In genomic region chr6:17949168-17949567, GRCh38 we compare ENCODE assay signal across 37 cellular contexts. TPM values are rescaled to one million over a fixed set of nuclear protein-coding genes. Genes with fewer than 3 reads are reported as not detected.
"Had no signal": no experiment of that assay in that cellular context is flagged by ENCODE, and none has a peak within 500 bp of the region (broad histone marks: within the 10 kb centered on the region; RNA-seq: fewer than 3 reads in every experiment).

No MANE protein-coding gene starts in this region.

- FAIRE-seq: bronchial epithelial cell, TTC549 had no signal

- H3K27me3 Mint-ChIP-seq: activated B cell treated with CpG ODN at 0.5 μM for 24 hours, brain had no signal

- H3K4me1 Mint-ChIP-seq: activated B cell treated with CpG ODN at 0.5 μM for 24 hours; activated CD4-positive, alpha-beta T cell treated with anti-CD3 and anti-CD28 coated beads, Interleukin-2, amount 10 ng/mL, durations not matched to agents 24 days and 14 days; activated CD8-positive, alpha-beta memory T cell treated with anti-CD3 and anti-CD28 coated beads, Interleukin-2, amount 10 ng/mL, durations not matched to agents 7 days and 5 days; activated naive CD4-positive, alpha-beta T cell treated with anti-CD3 and anti-CD28 coated beads, Interleukin-2, amount 10 ng/mL, durations not matched to agents 7 days and 5 days; activated naive CD4-positive, alpha-beta T cell treated with anti-CD3 and anti-CD28 coated beads, Interleukin-2, amount 50 U/mL, for 24 hours; activated naive CD8-positive, alpha-beta T cell treated with anti-CD3 and anti-CD28 coated beads, Interleukin-2, amount 10 ng/mL, durations not matched to agents 7 days and 5 days; activated naive CD8-positive, alpha-beta T cell treated with anti-CD3 and anti-CD28 coated beads, Interleukin-2, amount 50 U/mL, for 24 hours; central memory CD8-positive, alpha-beta T cell had no signal

- H3K36me3 Mint-ChIP-seq: activated CD4-positive, alpha-beta memory T cell treated with anti-CD3 and anti-CD28 coated beads for 36 hours; activated CD8-positive, alpha-beta memory T cell treated with anti-CD3 and anti-CD28 coated beads, Interleukin-2, amount 10 ng/mL, durations not matched to agents 7 days and 5 days; activated naive CD4-positive, alpha-beta T cell treated with anti-CD3 and anti-CD28 coated beads, Interleukin-2, amount 10 ng/mL, durations not matched to agents 7 days and 5 days; activated naive CD4-positive, alpha-beta T cell treated with anti-CD3 and anti-CD28 coated beads, Interleukin-2, amount 50 U/mL, for 24 hours; activated naive CD8-positive, alpha-beta T cell; activated naive CD8-positive, alpha-beta T cell treated with anti-CD3 and anti-CD28 coated beads, Interleukin-2, amount 10 ng/mL, durations not matched to agents 7 days and 5 days had no signal

- H3K4me3 Mint-ChIP-seq: activated B cell treated with CpG ODN at 0.5 μM for 24 hours; activated CD4-positive, alpha-beta memory T cell treated with anti-CD3 and anti-CD28 coated beads for 36 hours; activated CD4-positive, alpha-beta T cell treated with anti-CD3 and anti-CD28 coated beads, Interleukin-2, amount 10 ng/mL, durations not matched to agents 24 days and 14 days; activated CD8-positive, alpha-beta memory T cell treated with anti-CD3 and anti-CD28 coated beads, Interleukin-2, amount 10 ng/mL, durations not matched to agents 7 days and 5 days; activated CD8-positive, alpha-beta T cell treated with anti-CD3 and anti-CD28 coated beads for 36 hours; activated naive CD4-positive, alpha-beta T cell treated with anti-CD3 and anti-CD28 coated beads, Interleukin-2, amount 10 ng/mL, durations not matched to agents 7 days and 5 days; activated naive CD4-positive, alpha-beta T cell treated with anti-CD3 and anti-CD28 coated beads, Interleukin-2, amount 50 U/mL, for 24 hours; activated naive CD8-positive, alpha-beta T cell; activated naive CD8-positive, alpha-beta T cell treated with anti-CD3 and anti-CD28 coated beads, Interleukin-2, amount 10 ng/mL, durations not matched to agents 7 days and 5 days; activated naive CD8-positive, alpha-beta T cell treated with anti-CD3 and anti-CD28 coated beads, Interleukin-2, amount 50 U/mL, for 24 hours; activated T-cell treated with anti-CD3 and anti-CD28 coated beads, Interleukin-2, amount 50 U/mL, for 24 hours; brain; central memory CD8-positive, alpha-beta T cell; T-helper 1 cell treated with Interleukin-12 subunit alpha and Interleukin-12 subunit beta and Interleukin-4 antibody, amounts not matched to agents 30 μg/mL and 1 μg/mL, for 36 hours; T-helper 2 cell treated with Interferon-gamma antibody and Interleukin-4, amounts not matched to agents 5 μg/mL and 100 μg/mL, for 36 hours had no signal

- H3K36me3 ChIP-seq: cardiac muscle cell had no signal

- H3K9me3 ChIP-seq: ascending aorta had no signal

- H3K27me3 ChIP-seq: ascending aorta, cardiac muscle cell had no signal

- DNase-seq: activated B cell treated with CpG ODN at 0.5 μM for 24 hours; activated CD4-positive, alpha-beta memory T cell treated with anti-CD3 and anti-CD28 coated beads for 36 hours; activated CD4-positive, alpha-beta T cell treated with anti-CD3 and anti-CD28 coated beads for 4 hours; activated CD4-positive, alpha-beta T cell treated with anti-CD3 and anti-CD28 coated beads, Interleukin-2, amount 10 ng/mL, durations not matched to agents 24 days and 14 days; activated CD4-positive, alpha-beta T cell treated with anti-CD3 and anti-CD28 coated beads, Interleukin-2, amount 50 U/mL, for 1 hour; activated CD4-positive, alpha-beta T cell treated with anti-CD3 and anti-CD28 coated beads, Interleukin-2, amount 50 U/mL, for 4 hours; activated CD4-positive, CD25-positive, alpha-beta regulatory T cell treated with anti-CD3 and anti-CD28 coated beads, Interleukin-2, amount 50 U/mL, for 72 hours; activated CD8-positive, alpha-beta memory T cell treated with anti-CD3 and anti-CD28 coated beads for 24 hours; activated CD8-positive, alpha-beta memory T cell treated with anti-CD3 and anti-CD28 coated beads, Interleukin-2, amount 10 ng/mL, durations not matched to agents 7 days and 5 days; activated CD8-positive, alpha-beta memory T cell treated with anti-CD3 and anti-CD28 coated beads, Interleukin-2, amount 50 U/mL, for 48 hours; activated CD8-positive, alpha-beta T cell treated with anti-CD3 and anti-CD28 coated beads for 36 hours; activated effector memory CD4-positive, alpha-beta T cell treated with Interleukin-2 at 50 U/mL for 16 hours; activated gamma-delta T cell; activated naive CD4-positive, alpha-beta T cell treated with anti-CD3 and anti-CD28 coated beads, Interleukin-2, amount 10 ng/mL, durations not matched to agents 7 days and 5 days; activated naive CD4-positive, alpha-beta T cell treated with Interleukin-2 at 50 U/mL for 16 hours; activated naive CD8-positive, alpha-beta T cell treated with anti-CD3 and anti-CD28 coated beads, Interleukin-2, amount 10 ng/mL, durations not matched to agents 7 days and 5 days; activated naive CD8-positive, alpha-beta T cell treated with anti-CD3 and anti-CD28 coated beads, Interleukin-2, amount 50 U/mL, for 24 hours; activated T-cell treated with anti-CD3 and anti-CD28 coated beads, Interleukin-2, amount 50 U/mL, for 24 hours; activated T-cell treated with anti-CD3 and anti-CD28 coated beads, Interleukin-2, amount 50 U/mL, for 48 hours; amygdala; anterior cingulate cortex; caudate nucleus; T-helper 1 cell; T-helper 2 cell; T-helper 9 cell had no signal

- H3K27ac ChIP-seq: ascending aorta, cardiac muscle cell, VCaP had no signal

- H3K27ac Mint-ChIP-seq: activated B cell treated with CpG ODN at 0.5 μM for 24 hours; activated CD4-positive, alpha-beta memory T cell treated with anti-CD3 and anti-CD28 coated beads for 36 hours; activated CD4-positive, alpha-beta T cell treated with anti-CD3 and anti-CD28 coated beads, Interleukin-2, amount 10 ng/mL, durations not matched to agents 24 days and 14 days; activated CD8-positive, alpha-beta memory T cell treated with anti-CD3 and anti-CD28 coated beads, Interleukin-2, amount 10 ng/mL, durations not matched to agents 7 days and 5 days; activated CD8-positive, alpha-beta T cell treated with anti-CD3 and anti-CD28 coated beads for 36 hours; activated naive CD4-positive, alpha-beta T cell treated with anti-CD3 and anti-CD28 coated beads, Interleukin-2, amount 10 ng/mL, durations not matched to agents 7 days and 5 days; activated naive CD4-positive, alpha-beta T cell treated with anti-CD3 and anti-CD28 coated beads, Interleukin-2, amount 50 U/mL, for 24 hours; activated naive CD8-positive, alpha-beta T cell; activated naive CD8-positive, alpha-beta T cell treated with anti-CD3 and anti-CD28 coated beads, Interleukin-2, amount 10 ng/mL, durations not matched to agents 7 days and 5 days; activated naive CD8-positive, alpha-beta T cell treated with anti-CD3 and anti-CD28 coated beads, Interleukin-2, amount 50 U/mL, for 24 hours; activated T-cell treated with anti-CD3 and anti-CD28 coated beads, Interleukin-2, amount 50 U/mL, for 24 hours; activated T-helper 2 cell treated with anti-CD3 and anti-CD28 coated beads, Interferon-gamma antibody, Interleukin-2, Interleukin-4, amounts not matched to agents 10 μg/mL and 5 μg/mL and 100 μg/mL, durations not matched to agents 14 hours and 24 hours and 36 hours; T-helper 1 cell treated with Interleukin-12 subunit alpha and Interleukin-12 subunit beta and Interleukin-4 antibody, amounts not matched to agents 30 μg/mL and 1 μg/mL, for 36 hours; T-helper 2 cell treated with Interferon-gamma antibody and Interleukin-4, amounts not matched to agents 5 μg/mL and 100 μg/mL, for 36 hours had no signal

- H3K4me3 ChIP-seq: ascending aorta, cardiac muscle cell had no signal

- ATAC-seq: activated CD8-positive, alpha-beta memory T cell treated with anti-CD3 and anti-CD28 coated beads, Interleukin-2, amount 10 ng/mL, durations not matched to agents 7 days and 5 days; activated CD8-positive, alpha-beta T cell treated with anti-CD3 and anti-CD28 coated beads for 36 hours; activated naive CD8-positive, alpha-beta T cell treated with anti-CD3 and anti-CD28 coated beads, Interleukin-2, amount 50 U/mL, for 24 hours had no signal

- H3K9me3 Mint-ChIP-seq: activated CD4-positive, alpha-beta T cell treated with anti-CD3 and anti-CD28 coated beads, Interleukin-2, amount 10 ng/mL, durations not matched to agents 24 days and 14 days; activated CD8-positive, alpha-beta T cell treated with anti-CD3 and anti-CD28 coated beads for 36 hours; activated naive CD4-positive, alpha-beta T cell treated with anti-CD3 and anti-CD28 coated beads, Interleukin-2, amount 10 ng/mL, durations not matched to agents 7 days and 5 days; activated naive CD4-positive, alpha-beta T cell treated with anti-CD3 and anti-CD28 coated beads, Interleukin-2, amount 50 U/mL, for 24 hours; activated naive CD8-positive, alpha-beta T cell treated with anti-CD3 and anti-CD28 coated beads, Interleukin-2, amount 10 ng/mL, durations not matched to agents 7 days and 5 days; activated naive CD8-positive, alpha-beta T cell treated with anti-CD3 and anti-CD28 coated beads, Interleukin-2, amount 50 U/mL, for 24 hours; activated T-helper 2 cell treated with anti-CD3 and anti-CD28 coated beads, Interferon-gamma antibody, Interleukin-2, Interleukin-4, amounts not matched to agents 10 μg/mL and 5 μg/mL and 100 μg/mL, durations not matched to agents 14 hours and 24 hours and 36 hours; central memory CD8-positive, alpha-beta T cell; T-helper 1 cell treated with Interleukin-12 subunit alpha and Interleukin-12 subunit beta and Interleukin-4 antibody, amounts not matched to agents 30 μg/mL and 1 μg/mL, for 36 hours; T-helper 2 cell treated with Interferon-gamma antibody and Interleukin-4, amounts not matched to agents 5 μg/mL and 100 μg/mL, for 36 hours had no signal

RNA-seq across cellular contexts. Expression of gene KIF13A, which starts 38.3 kb away (rescaled TPM):
- total RNA-seq: activated CD4-positive, alpha-beta T cell treated with anti-CD3 and anti-CD28 coated beads, Interleukin-2, amount 10 ng/mL, durations not matched to agents 24 days and 14 days; activated CD8-positive, alpha-beta T cell treated with anti-CD3 and anti-CD28 coated beads for 36 hours; activated T-helper 2 cell treated with anti-CD3 and anti-CD28 coated beads, Interferon-gamma antibody, Interleukin-2, Interleukin-4, amounts not matched to agents 10 μg/mL and 5 μg/mL and 100 μg/mL, durations not matched to agents 14 hours and 24 hours and 36 hours had no signal
